ENCODE assay signal across 1 cellular context in the genomic region with DNA sequence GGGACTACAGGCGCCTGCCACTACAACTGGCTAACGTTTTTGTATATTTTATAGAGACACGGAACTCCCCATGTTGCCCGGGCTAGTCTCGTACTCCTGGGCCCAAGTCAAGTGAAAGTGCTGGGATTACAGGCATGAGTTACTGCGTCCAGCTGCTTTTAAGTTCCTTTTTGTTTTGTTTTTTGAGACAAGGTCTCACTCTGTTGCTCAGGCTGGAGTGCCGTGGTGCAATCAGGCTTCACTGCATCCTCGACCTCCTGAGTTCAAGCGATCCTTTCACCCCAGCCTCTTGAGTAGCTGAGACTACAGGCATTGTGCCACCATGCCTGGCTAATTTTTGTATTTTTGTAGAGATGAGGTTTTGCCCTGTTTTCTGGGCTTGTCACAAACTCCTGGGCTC.
TF ChIP-seq lines count a peak whose summit lies in the region.

No MANE protein-coding gene starts in this region.

TF ChIP-seq in GM23338, 12 proteins besides CTCF, POLR2A, EP300 and RAD21 (continued from another document):
- TF ChIP-seq, protein P1, sequence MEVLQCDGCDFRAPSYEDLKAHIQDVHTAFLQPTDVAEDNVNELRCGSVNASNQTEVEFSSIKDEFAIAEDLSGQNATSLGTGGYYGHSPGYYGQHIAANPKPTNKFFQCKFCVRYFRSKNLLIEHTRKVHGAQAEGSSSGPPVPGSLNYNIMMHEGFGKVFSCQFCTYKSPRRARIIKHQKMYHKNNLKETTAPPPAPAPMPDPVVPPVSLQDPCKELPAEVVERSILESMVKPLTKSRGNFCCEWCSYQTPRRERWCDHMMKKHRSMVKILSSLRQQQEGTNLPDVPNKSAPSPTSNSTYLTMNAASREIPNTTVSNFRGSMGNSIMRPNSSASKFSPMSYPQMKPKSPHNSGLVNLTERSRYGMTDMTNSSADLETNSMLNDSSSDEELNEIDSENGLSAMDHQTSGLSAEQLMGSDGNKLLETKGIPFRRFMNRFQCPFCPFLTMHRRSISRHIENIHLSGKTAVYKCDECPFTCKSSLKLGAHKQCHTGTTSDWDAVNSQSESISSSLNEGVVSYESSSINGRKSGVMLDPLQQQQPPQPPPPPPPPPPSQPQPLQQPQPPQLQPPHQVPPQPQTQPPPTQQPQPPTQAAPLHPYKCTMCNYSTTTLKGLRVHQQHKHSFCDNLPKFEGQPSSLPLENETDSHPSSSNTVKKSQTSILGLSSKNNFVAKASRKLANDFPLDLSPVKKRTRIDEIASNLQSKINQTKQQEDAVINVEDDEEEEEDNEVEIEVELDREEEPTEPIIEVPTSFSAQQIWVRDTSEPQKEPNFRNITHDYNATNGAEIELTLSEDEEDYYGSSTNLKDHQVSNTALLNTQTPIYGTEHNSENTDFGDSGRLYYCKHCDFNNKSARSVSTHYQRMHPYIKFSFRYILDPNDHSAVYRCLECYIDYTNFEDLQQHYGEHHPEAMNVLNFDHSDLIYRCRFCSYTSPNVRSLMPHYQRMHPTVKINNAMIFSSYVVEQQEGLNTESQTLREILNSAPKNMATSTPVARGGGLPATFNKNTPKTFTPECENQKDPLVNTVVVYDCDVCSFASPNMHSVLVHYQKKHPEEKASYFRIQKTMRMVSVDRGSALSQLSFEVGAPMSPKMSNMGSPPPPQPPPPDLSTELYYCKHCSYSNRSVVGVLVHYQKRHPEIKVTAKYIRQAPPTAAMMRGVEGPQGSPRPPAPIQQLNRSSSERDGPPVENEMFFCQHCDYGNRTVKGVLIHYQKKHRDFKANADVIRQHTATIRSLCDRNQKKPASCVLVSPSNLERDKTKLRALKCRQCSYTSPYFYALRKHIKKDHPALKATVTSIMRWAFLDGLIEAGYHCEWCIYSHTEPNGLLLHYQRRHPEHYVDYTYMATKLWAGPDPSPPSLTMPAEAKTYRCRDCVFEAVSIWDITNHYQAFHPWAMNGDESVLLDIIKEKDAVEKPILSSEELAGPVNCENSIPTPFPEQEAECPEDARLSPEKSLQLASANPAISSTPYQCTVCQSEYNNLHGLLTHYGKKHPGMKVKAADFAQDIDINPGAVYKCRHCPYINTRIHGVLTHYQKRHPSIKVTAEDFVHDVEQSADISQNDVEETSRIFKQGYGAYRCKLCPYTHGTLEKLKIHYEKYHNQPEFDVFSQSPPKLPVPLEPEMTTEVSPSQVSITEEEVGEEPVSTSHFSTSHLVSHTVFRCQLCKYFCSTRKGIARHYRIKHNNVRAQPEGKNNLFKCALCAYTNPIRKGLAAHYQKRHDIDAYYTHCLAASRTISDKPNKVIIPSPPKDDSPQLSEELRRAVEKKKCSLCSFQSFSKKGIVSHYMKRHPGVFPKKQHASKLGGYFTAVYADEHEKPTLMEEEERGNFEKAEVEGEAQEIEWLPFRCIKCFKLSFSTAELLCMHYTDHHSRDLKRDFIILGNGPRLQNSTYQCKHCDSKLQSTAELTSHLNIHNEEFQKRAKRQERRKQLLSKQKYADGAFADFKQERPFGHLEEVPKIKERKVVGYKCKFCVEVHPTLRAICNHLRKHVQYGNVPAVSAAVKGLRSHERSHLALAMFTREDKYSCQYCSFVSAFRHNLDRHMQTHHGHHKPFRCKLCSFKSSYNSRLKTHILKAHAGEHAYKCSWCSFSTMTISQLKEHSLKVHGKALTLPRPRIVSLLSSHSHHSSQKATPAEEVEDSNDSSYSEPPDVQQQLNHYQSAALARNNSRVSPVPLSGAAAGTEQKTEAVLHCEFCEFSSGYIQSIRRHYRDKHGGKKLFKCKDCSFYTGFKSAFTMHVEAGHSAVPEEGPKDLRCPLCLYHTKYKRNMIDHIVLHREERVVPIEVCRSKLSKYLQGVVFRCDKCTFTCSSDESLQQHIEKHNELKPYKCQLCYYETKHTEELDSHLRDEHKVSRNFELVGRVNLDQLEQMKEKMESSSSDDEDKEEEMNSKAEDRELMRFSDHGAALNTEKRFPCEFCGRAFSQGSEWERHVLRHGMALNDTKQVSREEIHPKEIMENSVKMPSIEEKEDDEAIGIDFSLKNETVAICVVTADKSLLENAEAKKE (CRISPR knock-in tag; IDR thresholded peaks at IDR 0.05), result no peak
- TF ChIP-seq EZH2phosphoT487 (IDR thresholded peaks at IDR 0.05; ENCODE audit: unreplicated experiment) (no peak), POLR2AphosphoS5 (IDR thresholded peaks at IDR 0.05; ENCODE audit: low read depth) (no peak), CREB1 (CRISPR knock-in tag; IDR thresholded peaks at IDR 0.05; ENCODE audit: low read depth) (no peak), NANOG (IDR thresholded peaks at IDR 0.05; ENCODE audit: borderline replicate concordance) (no peak), ZNF331 (CRISPR knock-in tag; IDR thresholded peaks at IDR 0.05; ENCODE audit: low read depth) (no peak), ZNF114 (CRISPR knock-in tag; IDR thresholded peaks at IDR 0.05) (no peak), EZH2 (IDR thresholded peaks at IDR 0.05; ENCODE audit: low read depth, unreplicated experiment) (no peak), JUNB (IDR thresholded peaks at IDR 0.05; ENCODE audit: unreplicated experiment) (no peak)
- TF ChIP-seq, protein P2, sequence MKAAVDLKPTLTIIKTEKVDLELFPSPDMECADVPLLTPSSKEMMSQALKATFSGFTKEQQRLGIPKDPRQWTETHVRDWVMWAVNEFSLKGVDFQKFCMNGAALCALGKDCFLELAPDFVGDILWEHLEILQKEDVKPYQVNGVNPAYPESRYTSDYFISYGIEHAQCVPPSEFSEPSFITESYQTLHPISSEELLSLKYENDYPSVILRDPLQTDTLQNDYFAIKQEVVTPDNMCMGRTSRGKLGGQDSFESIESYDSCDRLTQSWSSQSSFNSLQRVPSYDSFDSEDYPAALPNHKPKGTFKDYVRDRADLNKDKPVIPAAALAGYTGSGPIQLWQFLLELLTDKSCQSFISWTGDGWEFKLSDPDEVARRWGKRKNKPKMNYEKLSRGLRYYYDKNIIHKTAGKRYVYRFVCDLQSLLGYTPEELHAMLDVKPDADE (IDR thresholded peaks at IDR 0.05), result no peak
- TF ChIP-seq, protein P3, sequence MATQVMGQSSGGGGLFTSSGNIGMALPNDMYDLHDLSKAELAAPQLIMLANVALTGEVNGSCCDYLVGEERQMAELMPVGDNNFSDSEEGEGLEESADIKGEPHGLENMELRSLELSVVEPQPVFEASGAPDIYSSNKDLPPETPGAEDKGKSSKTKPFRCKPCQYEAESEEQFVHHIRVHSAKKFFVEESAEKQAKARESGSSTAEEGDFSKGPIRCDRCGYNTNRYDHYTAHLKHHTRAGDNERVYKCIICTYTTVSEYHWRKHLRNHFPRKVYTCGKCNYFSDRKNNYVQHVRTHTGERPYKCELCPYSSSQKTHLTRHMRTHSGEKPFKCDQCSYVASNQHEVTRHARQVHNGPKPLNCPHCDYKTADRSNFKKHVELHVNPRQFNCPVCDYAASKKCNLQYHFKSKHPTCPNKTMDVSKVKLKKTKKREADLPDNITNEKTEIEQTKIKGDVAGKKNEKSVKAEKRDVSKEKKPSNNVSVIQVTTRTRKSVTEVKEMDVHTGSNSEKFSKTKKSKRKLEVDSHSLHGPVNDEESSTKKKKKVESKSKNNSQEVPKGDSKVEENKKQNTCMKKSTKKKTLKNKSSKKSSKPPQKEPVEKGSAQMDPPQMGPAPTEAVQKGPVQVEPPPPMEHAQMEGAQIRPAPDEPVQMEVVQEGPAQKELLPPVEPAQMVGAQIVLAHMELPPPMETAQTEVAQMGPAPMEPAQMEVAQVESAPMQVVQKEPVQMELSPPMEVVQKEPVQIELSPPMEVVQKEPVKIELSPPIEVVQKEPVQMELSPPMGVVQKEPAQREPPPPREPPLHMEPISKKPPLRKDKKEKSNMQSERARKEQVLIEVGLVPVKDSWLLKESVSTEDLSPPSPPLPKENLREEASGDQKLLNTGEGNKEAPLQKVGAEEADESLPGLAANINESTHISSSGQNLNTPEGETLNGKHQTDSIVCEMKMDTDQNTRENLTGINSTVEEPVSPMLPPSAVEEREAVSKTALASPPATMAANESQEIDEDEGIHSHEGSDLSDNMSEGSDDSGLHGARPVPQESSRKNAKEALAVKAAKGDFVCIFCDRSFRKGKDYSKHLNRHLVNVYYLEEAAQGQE (IDR thresholded peaks at IDR 0.05; ENCODE audit: unreplicated experiment), result no peak
